In the genomic region with DNA sequence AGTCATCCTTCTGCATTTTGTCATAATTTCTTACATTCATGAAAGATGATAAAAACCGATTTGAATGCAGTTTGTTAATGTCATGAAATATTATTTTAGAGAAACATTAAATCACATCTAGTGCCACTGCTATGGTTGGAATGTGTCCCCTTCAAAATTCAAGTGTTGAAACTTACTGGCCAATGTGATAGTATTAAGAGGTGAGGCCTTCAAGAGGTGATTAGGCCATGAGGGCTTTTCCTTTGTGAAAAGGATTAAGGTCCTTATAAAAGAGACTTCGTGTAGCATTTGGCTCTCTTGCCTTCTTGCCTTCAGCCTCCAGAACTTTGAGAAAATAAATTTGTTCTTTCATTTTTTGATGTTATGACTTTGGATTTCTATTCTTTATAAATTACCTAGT, we compare ENCODE assay signal across 26 cellular contexts.
DNase-seq lines count a peak whose midpoint lies in the region; ATAC-seq and TF ChIP-seq lines count a peak whose summit lies in the region.
"Had no signal": no experiment of that assay in that cellular context is flagged by ENCODE, and none has a peak within 500 bp of the region (broad histone marks: within the 10 kb centered on the region; RNA-seq: fewer than 3 reads in every experiment).

No MANE protein-coding gene starts in this region.

- H3K4me3 Mint-ChIP-seq in neural progenitor cell, result no peak overlapping the region
- no peak overlapping the region for H3K4me3 Mint-ChIP-seq in activated CD4-positive, alpha-beta T cell treated with anti-CD3 and anti-CD28 coated beads, Interleukin-2, amount 10 ng/mL, durations not matched to agents 7 days and 5 days
- H3K4me3 Mint-ChIP-seq: CD14-positive monocyte; CD4-positive, alpha-beta memory T cell; CD4-positive, CD25-positive, alpha-beta regulatory T cell; CD8-positive, alpha-beta memory T cell had no signal

- no peak overlapping the region for H3K27ac ChIP-seq in left ventricle myocardium inferior (replicated peaks)
- H3K27ac ChIP-seq in left lung, result no peak overlapping the region
- H3K27ac ChIP-seq in neural progenitor cell, result no peak overlapping the region
- H3K27ac ChIP-seq: BLaER1 had no signal

- H3K4me1 Mint-ChIP-seq in neural progenitor cell, result peaks cover 2% of the 10 kb centered on the region
- H3K4me1 Mint-ChIP-seq in activated CD4-positive, alpha-beta T cell treated with anti-CD3 and anti-CD28 coated beads, Interleukin-2, amount 10 ng/mL, durations not matched to agents 7 days and 5 days, result no peaks in the 10 kb centered on the region

- no peak for TF ChIP-seq CTCF in left ventricle myocardium inferior (IDR thresholded peaks at IDR 0.05; ENCODE audit: borderline replicate concordance)
- no peak for TF ChIP-seq CTCF in left lung (IDR thresholded peaks at IDR 0.05)
- no peak for TF ChIP-seq CTCF in neural progenitor cell (IDR thresholded peaks at IDR 0.05)

- CTCF ChIA-PET in activated CD4-positive, alpha-beta T cell treated with anti-CD3 and anti-CD28 coated beads, Interleukin-2, amount 10 ng/mL, durations not matched to agents 7 days and 5 days (lab: Charles Lee), result no interaction called here

- no peaks in the 10 kb centered on the region for H4K20me1 ChIP-seq in neural progenitor cell (ENCODE audit: low read depth)
- H4K20me1 ChIP-seq: BLaER1 had no signal

- no peaks in the 10 kb centered on the region for H3F3A ChIP-seq in neural progenitor cell (ENCODE audit: low read depth)

- H2AFZ ChIP-seq in neural progenitor cell (replicated peaks), result no peak overlapping the region

- peak; percentile 68 for ATAC-seq in Right ventricle myocardium superior (ENCODE audit: poor library complexity)
- peak; percentile 79 for ATAC-seq in left lung
- ATAC-seq: GM12878 had no signal

- H3K9ac ChIP-seq in neural progenitor cell, result no peak overlapping the region
- H3K9ac ChIP-seq: BLaER1 had no signal

- H3K36me3 ChIP-seq in left ventricle myocardium inferior (no peaks in the 10 kb centered on the region), left lung (no peaks in the 10 kb centered on the region), neural progenitor cell (no peaks in the 10 kb centered on the region)
- H3K36me3 ChIP-seq: BE2C, BLaER1 had no signal

- no peaks in the 10 kb centered on the region for H3K79me2 ChIP-seq in neural progenitor cell (ENCODE audit: low read depth)

- intact Hi-C loops in Right ventricle myocardium superior (cut with DNase I), result no loop called here
- intact Hi-C loops in left ventricle myocardium inferior (cut with micrococcal nuclease), result no loop called here
- intact Hi-C loops in left lung (cut with DNase I), result no loop called here

- H3K4me3 ChIP-seq in left ventricle myocardium inferior, result no peak overlapping the region
- H3K4me3 ChIP-seq in left lung, result no peak overlapping the region
- no peak overlapping the region for H3K4me3 ChIP-seq in neural progenitor cell
- H3K4me3 ChIP-seq: BLaER1, GM12878 had no signal

- H3K4me2 ChIP-seq in neural progenitor cell, result no peak overlapping the region
- H3K4me2 ChIP-seq: BLaER1 had no signal

- no peaks in the 10 kb centered on the region for H3K36me3 Mint-ChIP-seq in neural progenitor cell
- no peaks in the 10 kb centered on the region for H3K36me3 Mint-ChIP-seq in activated CD4-positive, alpha-beta T cell treated with anti-CD3 and anti-CD28 coated beads, Interleukin-2, amount 10 ng/mL, durations not matched to agents 7 days and 5 days (ENCODE audit: low read depth)
- H3K36me3 Mint-ChIP-seq: CD14-positive monocyte; CD4-positive, alpha-beta memory T cell; CD4-positive, CD25-positive, alpha-beta regulatory T cell; CD8-positive, alpha-beta memory T cell had no signal

- no peaks in the 10 kb centered on the region for H3K9me3 ChIP-seq in left ventricle myocardium inferior (replicated peaks)
- no peaks in the 10 kb centered on the region for H3K9me3 ChIP-seq in left lung
- H3K9me3 ChIP-seq in neural progenitor cell (ENCODE audit: low read depth), result no peaks in the 10 kb centered on the region
- H3K9me3 ChIP-seq: BE2C, BLaER1, Caco-2 had no signal

- POLR2A ChIA-PET in activated CD4-positive, alpha-beta T cell treated with anti-CD3 and anti-CD28 coated beads, Interleukin-2, amount 10 ng/mL, durations not matched to agents 7 days and 5 days (lab: Charles Lee), result no interaction called here

- H3K27ac Mint-ChIP-seq in neural progenitor cell, result no peak overlapping the region
- H3K27ac Mint-ChIP-seq in activated CD4-positive, alpha-beta T cell treated with anti-CD3 and anti-CD28 coated beads, Interleukin-2, amount 10 ng/mL, durations not matched to agents 7 days and 5 days, result no peak overlapping the region
- H3K27ac Mint-ChIP-seq: CD14-positive monocyte; CD4-positive, alpha-beta memory T cell; CD4-positive, CD25-positive, alpha-beta regulatory T cell; CD8-positive, alpha-beta memory T cell had no signal

- H3K4me1 ChIP-seq in left ventricle myocardium inferior (peaks cover 8% of the 10 kb centered on the region), left lung (peaks cover 0 to 3% of the 10 kb centered on the region in 2 donors), neural progenitor cell (peaks cover 6% of the 10 kb centered on the region)
- H3K4me1 ChIP-seq: BE2C, Caco-2 had no signal

- no peaks in the 10 kb centered on the region for H3K9me3 Mint-ChIP-seq in neural progenitor cell
- no peaks in the 10 kb centered on the region for H3K9me3 Mint-ChIP-seq in activated CD4-positive, alpha-beta T cell treated with anti-CD3 and anti-CD28 coated beads, Interleukin-2, amount 10 ng/mL, durations not matched to agents 7 days and 5 days
- H3K9me3 Mint-ChIP-seq: CD8-positive, alpha-beta memory T cell had no signal

- DNase-seq in Right ventricle myocardium superior (no peak), left ventricle myocardium inferior (no peak), left lung (no peak), neural progenitor cell (ENCODE audit: low spot score) (peak; percentile 36), NCI-H1417 (lab: John Stamatoyannopoulos, UW) (no peak), COR-L47 (lab: John Stamatoyannopoulos, UW) (no peak)
- DNase-seq in activated CD4-positive, alpha-beta T cell treated with anti-CD3 and anti-CD28 coated beads, Interleukin-2, amount 10 ng/mL, durations not matched to agents 7 days and 5 days, result no peak
- DNase-seq: 8988T; ACHN; BE2C; C1 segment of cervical spinal cord; Caco-2; Calu3; CD4-positive, alpha-beta memory T cell; CD4-positive, CD25-positive, alpha-beta regulatory T cell; CD8-positive, alpha-beta memory T cell; DMS 273 treated with DMSO at 0.1 percent for 48 hours; DMS153; DMS53; DMS79; DND-41; EL; GDM1 had no signal

- H3K27me3 Mint-ChIP-seq in neural progenitor cell (ENCODE audit: insufficient read depth, low read depth), result no peaks in the 10 kb centered on the region
- peaks cover 20% of the 10 kb centered on the region for H3K27me3 Mint-ChIP-seq in activated CD4-positive, alpha-beta T cell treated with anti-CD3 and anti-CD28 coated beads, Interleukin-2, amount 10 ng/mL, durations not matched to agents 7 days and 5 days

- H3K27me3 ChIP-seq in left ventricle myocardium inferior (ENCODE audit: low read depth) (no peaks in the 10 kb centered on the region), left lung (no peaks in the 10 kb centered on the region), neural progenitor cell (no peaks in the 10 kb centered on the region)
- H3K27me3 ChIP-seq: BE2C, BLaER1 had no signal
